Comparison of ENCODE assay signal across 8 cellular contexts in the genomic region with DNA sequence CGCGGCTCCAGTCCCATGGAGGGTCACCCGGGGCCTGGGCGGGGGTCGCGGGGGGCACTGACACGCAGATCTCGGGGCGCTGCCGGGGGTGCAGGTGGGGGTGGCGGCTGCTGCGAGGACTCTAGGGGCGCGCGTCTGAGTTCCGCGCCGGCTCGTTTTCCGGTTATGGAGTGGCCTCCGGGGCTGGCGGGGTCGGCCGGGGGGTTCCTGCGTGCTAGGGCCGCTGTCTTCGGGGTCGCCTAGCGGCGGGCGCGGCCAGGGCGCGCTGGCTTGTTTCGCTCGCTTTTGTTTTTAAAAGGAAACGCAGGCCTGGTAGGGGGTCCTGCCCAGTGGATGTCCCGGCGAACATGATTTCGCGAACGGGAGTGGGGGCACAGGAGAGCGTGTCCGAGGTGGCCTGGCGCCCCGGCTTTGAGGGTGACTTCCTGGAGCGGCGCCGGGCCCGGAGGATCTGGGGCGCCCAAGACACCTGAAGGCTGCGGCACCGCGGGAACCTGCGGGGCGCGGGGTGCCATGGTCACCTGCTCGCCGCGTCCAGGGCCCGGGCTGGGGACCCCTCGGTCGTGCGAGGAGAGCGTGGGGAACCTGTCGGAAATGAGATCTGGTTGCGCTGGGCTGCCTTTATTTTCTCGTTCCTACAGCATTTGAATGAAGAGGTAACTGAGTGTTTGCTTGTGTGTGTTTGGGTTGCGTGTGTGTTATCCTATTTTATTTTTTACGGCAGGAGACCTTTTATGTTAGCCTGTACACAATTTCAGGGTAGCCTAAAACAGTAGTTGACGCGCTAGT. TPM values are rescaled to one million over a fixed set of nuclear protein-coding genes. Genes with fewer than 3 reads are reported as not detected.
A peak's percentile ranks its signal among the peaks of the same experiment; 100 is the strongest.
DNase-seq lines count a peak whose midpoint lies in the region; ATAC-seq and TF ChIP-seq lines count a peak whose summit lies in the region.

No MANE protein-coding gene starts in this region.

- H2BK120ac ChIP-seq in neuronal stem cell (ENCODE audit: low read depth, low read length): no peak overlapping the region

- no peak overlapping the region for H3K14ac ChIP-seq in neuronal stem cell (ENCODE audit: low read length)

- no peaks in the 10 kb centered on the region for H3K27me3 ChIP-seq in Karpas-422 (ENCODE audit: low read length)
- H3K27me3 ChIP-seq in neuronal stem cell (ENCODE audit: control insufficient read depth in 3 of 3, insufficient read depth in 3 of 3, low read depth in 1 of 3, low read length in 3 of 3): peaks cover 0 to 20% (median 0%) of the 10 kb centered on the region in 3 experiments

- H4K8ac ChIP-seq in neuronal stem cell (ENCODE audit: low read depth, low read length): no peak overlapping the region

- peak overlapping the region; percentile 81 for H3K4me3 ChIP-seq in Karpas-422 (ENCODE audit: low read length)
- H3K4me3 ChIP-seq in neuronal stem cell (ENCODE audit: low read length in 2 of 2): peak overlapping the region; percentile 68 to 98

- peak overlapping the region; percentile 13 for H2AK5ac ChIP-seq in neuronal stem cell (ENCODE audit: low read depth, low read length)

- peak overlapping the region; percentile 59 for H3K4ac ChIP-seq in neuronal stem cell (ENCODE audit: low read length)

- H3K27ac ChIP-seq in C4-2B (peak overlapping the region; percentile 78), Karpas-422 (ENCODE audit: low read length) (peak overlapping the region; percentile 86), neuronal stem cell (replicated peaks; ENCODE audit: low read length) (peak overlapping the region; percentile 69)

- H3K9me3 ChIP-seq in Karpas-422 (ENCODE audit: low read length) (no peaks in the 10 kb centered on the region), neuronal stem cell (replicated peaks in 1 of 2; ENCODE audit: control insufficient read depth in 2 of 2, insufficient read depth in 1 of 2, low read depth in 1 of 2, low read length in 2 of 2) (no peaks in the 10 kb centered on the region)

- TF ChIP-seq CTCF in C4-2B (conservative IDR thresholded peaks at IDR 0.05) (no peak), GM20000 (IDR thresholded peaks at IDR 0.05; ENCODE audit: extremely low read depth, missing control alignments) (no peak)

- H4K20me1 ChIP-seq in Karpas-422 (ENCODE audit: insufficient read depth, low read depth, low read length): no peaks in the 10 kb centered on the region

- ATAC-seq in esophagus mucosa (peak; percentile 0), GM18858 (IDR thresholded peaks at IDR 0.05; ENCODE audit: unreplicated experiment) (no peak)

- no peak overlapping the region for H3K23ac ChIP-seq in neuronal stem cell (ENCODE audit: low read depth, low read length, poor library complexity)

- peaks cover 42% of the 10 kb centered on the region for H3K4me1 ChIP-seq in Karpas-422 (ENCODE audit: low read length)
- peaks cover 5 to 10% of the 10 kb centered on the region in 2 donors for H3K4me1 ChIP-seq in neuronal stem cell (ENCODE audit: control insufficient read depth in 2 of 2, insufficient read depth in 1 of 2, low read depth in 1 of 2, low read length in 2 of 2)

- WGBS in neuronal stem cell (ENCODE audit: extremely low coverage in 2 of 2, insufficient read length in 2 of 2, insufficient replicate concordance in 1 of 2), 2 donors: no CpG with 5 or more reads among the region's 72 CpGs

- H3K18ac ChIP-seq in neuronal stem cell (ENCODE audit: low read length): peak overlapping the region; percentile 94

- H3K4me2 ChIP-seq in Karpas-422 (ENCODE audit: low read depth, low read length, poor library complexity, severe bottlenecking) (peak overlapping the region; percentile 91), neuronal stem cell (ENCODE audit: insufficient read depth, low read length, poor library complexity, severe bottlenecking) (peak overlapping the region; percentile 87)

- peak overlapping the region; percentile 49 for H2BK5ac ChIP-seq in neuronal stem cell (ENCODE audit: low read length)

- peaks cover 19% of the 10 kb centered on the region for H3K36me3 ChIP-seq in Karpas-422 (ENCODE audit: insufficient read depth, low read length)
- peaks cover 0 to 12% of the 10 kb centered on the region in 2 donors for H3K36me3 ChIP-seq in neuronal stem cell (replicated peaks in 1 of 2; ENCODE audit: control insufficient read depth in 2 of 2, insufficient read depth in 2 of 2, low read length in 2 of 2)

- peaks cover 60% of the 10 kb centered on the region for H3K79me2 ChIP-seq in Karpas-422 (ENCODE audit: low read length)

- DNase-seq in GM20000 (ENCODE audit: low spot score) (peak; percentile 61), Karpas-422 (peak; percentile 71), neuronal stem cell (ENCODE audit: low spot score) (peak; percentile 49), RKO (ENCODE audit: low spot score) (no peak)
- peak; percentile 75 for DNase-seq in activated CD8-positive, alpha-beta memory T cell treated with anti-CD3 and anti-CD28 coated beads, Interleukin-2, amount 50 U/mL, for 48 hours

- no peaks in the 10 kb centered on the region for H3K79me1 ChIP-seq in neuronal stem cell (ENCODE audit: low read depth, low read length)

- H2BK15ac ChIP-seq in neuronal stem cell (ENCODE audit: low read length): peak overlapping the region; percentile 41

- no peaks in the 10 kb centered on the region for H3K9me2 ChIP-seq in Karpas-422 (replicated peaks; ENCODE audit: insufficient read depth, low read length)

- H2AFZ ChIP-seq in Karpas-422 (ENCODE audit: low read length) (peak overlapping the region; percentile 89; the same call in 1 of the 2 replicates), neuronal stem cell (ENCODE audit: low read length) (peak overlapping the region; percentile 95)

- no peak overlapping the region for H2BK12ac ChIP-seq in neuronal stem cell (ENCODE audit: low read length)

- peak overlapping the region; percentile 91 for H3K9ac ChIP-seq in Karpas-422 (ENCODE audit: low read length)
- H3K9ac ChIP-seq in neuronal stem cell (ENCODE audit: low read depth, low read length, poor library complexity): peak overlapping the region; percentile 88

- H4K91ac ChIP-seq in neuronal stem cell (ENCODE audit: low read depth, low read length, poor library complexity): no peak overlapping the region

RNA-seq across cellular contexts. Expression of gene ETS2, which starts 0.6 kb away (rescaled TPM):
- total RNA-seq in Karpas-422 (2014; rRNA removed; shearing (Covaris generic); ENCODE audit: low replicate concordance): 12.9 and 14.3 TPM in 2 replicates
- total RNA-seq in esophagus mucosa: 89.5 TPM
- 16.6 TPM for polyA plus RNA-seq in neuronal stem cell (2013, experiment 1 of 2)
- 16.6 TPM for polyA plus RNA-seq in neuronal stem cell (2013, experiment 2 of 2)
